Comparison of ENCODE assay signal across 1 cellular context in genomic region chr10:70296406-70296899, GRCh38.
TF ChIP-seq lines count a peak whose summit lies in the region.

No MANE protein-coding gene starts in this region.

TF ChIP-seq in K562, 482 proteins besides CTCF, POLR2A, EP300 and RAD21 (continued from another document and continues in another):
- TF ChIP-seq ZNF124 (CRISPR knock-in tag; IDR thresholded peaks at IDR 0.05): no peak
- peak; percentile 78 for TF ChIP-seq NFE2 (IDR thresholded peaks at IDR 0.05; ENCODE audit: low read depth)
- TF ChIP-seq TRIM28 (IDR thresholded peaks at IDR 0.05): peak; percentile 54; the same call in 1 of the 2 replicates
- no peak for TF ChIP-seq SP2 (IDR thresholded peaks at IDR 0.05; ENCODE audit: extremely low read depth, low read depth, low read length, poor library complexity, severe bottlenecking)
- TF ChIP-seq PHF21A (IDR thresholded peaks at IDR 0.05; ENCODE audit: borderline replicate concordance, low read depth): no peak
- TF ChIP-seq ATF4 (CRISPR knock-in tag; IDR thresholded peaks at IDR 0.05): no peak
- peak; percentile 57 for TF ChIP-seq DPF2 (IDR thresholded peaks at IDR 0.05)
- TF ChIP-seq ARID4B (CRISPR knock-in tag; IDR thresholded peaks at IDR 0.05): no peak
- TF ChIP-seq KAT8 (IDR thresholded peaks at IDR 0.05; ENCODE audit: low read depth): no peak
- TF ChIP-seq ESRRA (IDR thresholded peaks at IDR 0.05; ENCODE audit: borderline replicate concordance, low read depth): no peak
- no peak for TF ChIP-seq ZBTB2 (IDR thresholded peaks at IDR 0.05)
- no peak for TF ChIP-seq ZBTB40 (IDR thresholded peaks at IDR 0.05)
- TF ChIP-seq ZBTB40 (CRISPR knock-in tag; IDR thresholded peaks at IDR 0.05): no peak
- TF ChIP-seq L3MBTL2 (IDR thresholded peaks at IDR 0.05): peak; percentile 66
- TF ChIP-seq RBM14 (IDR thresholded peaks at IDR 0.05; ENCODE audit: borderline replicate concordance, insufficient read depth, low read depth, low read length): no peak
- TF ChIP-seq FOXK2 (conservative IDR thresholded peaks at IDR 0.05 in 1 of 2, IDR thresholded peaks at IDR 0.05 in 1 of 2; ENCODE audit: low read depth in 2 of 2): no peak
- TF ChIP-seq AFF1 (IDR thresholded peaks at IDR 0.05; ENCODE audit: low read depth in 1 of 2, partially characterized antibody in 2 of 2): no peak
- TF ChIP-seq MAZ (CRISPR knock-in tag; conservative IDR thresholded peaks at IDR 0.05 in 1 of 2, IDR thresholded peaks at IDR 0.05 in 1 of 2): 0 out of 4 replicates have a peak, but pooled peaks of 1 of the 2 experiments have one; percentile 33
- no peak for TF ChIP-seq ETV1 (tag; conservative IDR thresholded peaks at IDR 0.05; ENCODE audit: low read depth)
- no peak for TF ChIP-seq E2F3 (CRISPR knock-in tag; IDR thresholded peaks at IDR 0.05)
- no peak for TF ChIP-seq ZNF609 (CRISPR knock-in tag; IDR thresholded peaks at IDR 0.05; ENCODE audit: borderline replicate concordance)
- TF ChIP-seq HNRNPLL (IDR thresholded peaks at IDR 0.05; ENCODE audit: low read depth, low read length, poor library complexity, severe bottlenecking): no peak
- no peak for TF ChIP-seq MED1 (CRISPR knock-in tag; IDR thresholded peaks at IDR 0.05; ENCODE audit: borderline replicate concordance)
- TF ChIP-seq MTA1 (IDR thresholded peaks at IDR 0.05; ENCODE audit: borderline replicate concordance): no peak
- TF ChIP-seq CBX3 (IDR thresholded peaks at IDR 0.05; ENCODE audit: borderline replicate concordance in 1 of 2, low read length in 2 of 2): peak in 1 of 2 experiments; percentile 58; a peak in 1 of 3 replicates
- peak; percentile 77 for TF ChIP-seq CBFA2T3 (IDR thresholded peaks at IDR 0.05)
- no peak for TF ChIP-seq IRF9 (tag; IDR thresholded peaks at IDR 0.05)
- no peak for TF ChIP-seq ZNF586 (CRISPR knock-in tag; conservative IDR thresholded peaks at IDR 0.05)
- 0 out of 2 replicates have a peak, but pooled peaks have one; percentile 44 for TF ChIP-seq DMBX1 (CRISPR knock-in tag; IDR thresholded peaks at IDR 0.05; ENCODE audit: borderline replicate concordance)
